25 cellular contexts compared by ENCODE assay signal in the genomic region with DNA sequence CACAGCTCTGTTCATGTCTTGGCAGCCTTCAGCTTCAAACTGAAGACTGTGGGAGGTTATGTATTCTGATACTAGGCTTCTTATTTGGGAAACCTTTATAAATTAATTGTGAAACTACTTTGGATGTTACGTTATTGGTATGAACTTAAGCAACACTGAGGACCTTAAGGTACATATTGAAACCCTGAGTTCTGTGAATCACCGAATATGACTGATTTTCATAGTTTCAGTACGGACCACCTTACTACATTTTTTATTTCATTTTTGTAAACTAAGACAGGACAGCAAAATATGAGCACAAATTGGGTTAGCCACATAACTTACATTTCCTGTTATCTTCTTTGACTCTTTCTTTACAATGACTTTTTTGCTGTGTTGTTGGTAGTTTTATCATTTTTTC.
DNase-seq lines count a peak whose midpoint lies in the region; ATAC-seq and TF ChIP-seq lines count a peak whose summit lies in the region.
"Had no signal": no experiment of that assay in that cellular context is flagged by ENCODE, and none has a peak within 500 bp of the region (broad histone marks: within the 10 kb centered on the region; RNA-seq: fewer than 3 reads in every experiment).

No MANE protein-coding gene starts in this region.

- no peaks in the 10 kb centered on the region for H3K27me3 Mint-ChIP-seq in activated T-cell treated with anti-CD3 and anti-CD28 coated beads, Interleukin-2, amount 50 U/mL, for 72 hours (ENCODE audit: low read depth)
- H3K27me3 Mint-ChIP-seq: B cell, memory B cell, naive B cell had no signal

- H3K36me3 ChIP-seq in OCI-LY3 (replicated peaks; ENCODE audit: low read depth, low read length) (no peaks in the 10 kb centered on the region), smooth muscle cell (ENCODE audit: low read depth) (no peaks in the 10 kb centered on the region)
- H3K36me3 ChIP-seq: cardiac muscle cell, upper lobe of right lung, WERI-Rb-1 had no signal

- H3K9me3 Mint-ChIP-seq in activated T-cell treated with anti-CD3 and anti-CD28 coated beads, Interleukin-2, amount 50 U/mL, for 72 hours, result peaks cover 5% of the 10 kb centered on the region in 2 donors
- H3K9me3 Mint-ChIP-seq: T-helper 2 cell treated with Interferon-gamma antibody and Interleukin-4, amounts not matched to agents 5 μg/mL and 100 μg/mL, for 36 hours had no signal

- H3K4me2 ChIP-seq in OCI-LY3 (ENCODE audit: low read length), result peak overlapping the region; percentile 8
- H3K4me2 ChIP-seq in smooth muscle cell, result peak overlapping the region; percentile 32

- 95% methylated on average over 3 of the region's 3 CpGs for WGBS in smooth muscle cell (ENCODE audit: low lambda C conversion rate)

- no peak overlapping the region for H3K4me3 Mint-ChIP-seq in activated T-cell treated with anti-CD3 and anti-CD28 coated beads, Interleukin-2, amount 50 U/mL, for 72 hours
- H3K4me3 Mint-ChIP-seq: B cell; memory B cell; naive B cell; T-helper 2 cell treated with Interferon-gamma antibody and Interleukin-4, amounts not matched to agents 5 μg/mL and 100 μg/mL, for 36 hours had no signal

- DNase-seq in activated T-cell treated with anti-CD3 and anti-CD28 coated beads, Interleukin-2, amount 50 U/mL, for 72 hours, result no peak
- no peak for DNase-seq in activated T-cell treated with anti-CD3 and anti-CD28 coated beads, Interleukin-2, amount 50 U/mL, for 1 hour
- DNase-seq in smooth muscle cell (lab: John Stamatoyannopoulos, UW; ENCODE audit: unreplicated experiment) (no peak), putamen (ENCODE audit: low spot score) (no peak)
- no peak for DNase-seq in stimulated activated CD4-positive, alpha-beta T cell treated with anti-CD3 and anti-CD28 coated beads, Interleukin-15, amount 100 ng/mL, for 24 hours
- DNase-seq: 8988T; amniotic stem cell; dermis blood vessel endothelial cell; DMS79; head of caudate nucleus; left cardiac atrium; naive B cell; NCI-H146; NCI-H2171 treated with DMSO at 0.1 percent for 48 hours; NCI-H526; stimulated activated CD8-positive, alpha-beta memory T cell treated with anti-CD3 and anti-CD28 coated beads, Interleukin-4, amount 100 ng/mL, for 48 hours; upper lobe of right lung; WERI-Rb-1 had no signal

- H3K9me3 ChIP-seq in OCI-LY3 (ENCODE audit: insufficient read depth, low read length), result no peaks in the 10 kb centered on the region
- no peaks in the 10 kb centered on the region for H3K9me3 ChIP-seq in smooth muscle cell (replicated peaks; ENCODE audit: low read depth)
- H3K9me3 ChIP-seq: upper lobe of right lung had no signal

- no peaks in the 10 kb centered on the region for H3K79me2 ChIP-seq in OCI-LY3 (ENCODE audit: low read length)
- H3K79me2 ChIP-seq in smooth muscle cell (ENCODE audit: low read depth), result no peaks in the 10 kb centered on the region

- TF ChIP-seq CTCF in OCI-LY3 (IDR thresholded peaks at IDR 0.05; ENCODE audit: low read depth, low read length), result no peak
- no peak for TF ChIP-seq CTCF in smooth muscle cell (IDR thresholded peaks at IDR 0.05; ENCODE audit: borderline replicate concordance, insufficient read depth, poor library complexity, severe bottlenecking)

- H3K27me3 ChIP-seq in OCI-LY3 (ENCODE audit: low read depth, low read length) (no peaks in the 10 kb centered on the region), smooth muscle cell (ENCODE audit: low read depth) (no peaks in the 10 kb centered on the region)
- H3K27me3 ChIP-seq: cardiac muscle cell, upper lobe of right lung had no signal

- peak; percentile 22 to 48 for ATAC-seq in activated T-cell treated with anti-CD3 and anti-CD28 coated beads, Interleukin-2, amount 50 U/mL, for 72 hours (replicated peaks in 1 of 2)
- peak; percentile 42 for ATAC-seq in HG02798 (IDR thresholded peaks at IDR 0.05; ENCODE audit: poor library complexity, unreplicated experiment)
- ATAC-seq in GM19324 (IDR thresholded peaks at IDR 0.05; ENCODE audit: low FRiP score, unreplicated experiment), result no peak
- ATAC-seq: left cardiac atrium, upper lobe of right lung had no signal

- H3K27ac ChIP-seq in OCI-LY3 (ENCODE audit: low read length), result no peak overlapping the region
- H3K27ac ChIP-seq in smooth muscle cell (ENCODE audit: low read depth), result peak overlapping the region; percentile 62
- H3K27ac ChIP-seq: cardiac muscle cell, upper lobe of right lung, WERI-Rb-1 had no signal

- H3F3A ChIP-seq in smooth muscle cell (ENCODE audit: low read depth), result peaks cover 8% of the 10 kb centered on the region

- H4K20me1 ChIP-seq in OCI-LY3 (ENCODE audit: insufficient read depth, low read length), result no peaks in the 10 kb centered on the region
- H4K20me1 ChIP-seq in smooth muscle cell (ENCODE audit: low read depth), result no peaks in the 10 kb centered on the region

- H3K27ac Mint-ChIP-seq in activated T-cell treated with anti-CD3 and anti-CD28 coated beads, Interleukin-2, amount 50 U/mL, for 72 hours, result no peak overlapping the region
- H3K27ac Mint-ChIP-seq: B cell; memory B cell; naive B cell; T-helper 2 cell treated with Interferon-gamma antibody and Interleukin-4, amounts not matched to agents 5 μg/mL and 100 μg/mL, for 36 hours had no signal

- no peaks in the 10 kb centered on the region for H3K4me1 Mint-ChIP-seq in activated T-cell treated with anti-CD3 and anti-CD28 coated beads, Interleukin-2, amount 50 U/mL, for 72 hours (ENCODE audit: low read depth)
- H3K4me1 Mint-ChIP-seq: B cell, memory B cell, naive B cell had no signal

- H2AFZ ChIP-seq in OCI-LY3 (ENCODE audit: low read depth, low read length) (peak overlapping the region; percentile 55), smooth muscle cell (ENCODE audit: low read depth) (peak overlapping the region; percentile 86)

- peaks cover 11% of the 10 kb centered on the region for H3K4me1 ChIP-seq in OCI-LY3 (ENCODE audit: low read length)
- H3K4me1 ChIP-seq in smooth muscle cell (ENCODE audit: low read depth), result peaks cover 7% of the 10 kb centered on the region
- H3K4me1 ChIP-seq: upper lobe of right lung had no signal

- no peak overlapping the region for H3K4me3 ChIP-seq in OCI-LY3 (ENCODE audit: low read length)
- no peak overlapping the region for H3K4me3 ChIP-seq in smooth muscle cell
- H3K4me3 ChIP-seq: cardiac muscle cell, upper lobe of right lung had no signal

- H3K9ac ChIP-seq in OCI-LY3 (ENCODE audit: low read length), result no peak overlapping the region
- peak overlapping the region; percentile 8 for H3K9ac ChIP-seq in smooth muscle cell (ENCODE audit: low read depth)

- H3K36me3 Mint-ChIP-seq in activated T-cell treated with anti-CD3 and anti-CD28 coated beads, Interleukin-2, amount 50 U/mL, for 72 hours (ENCODE audit: insufficient read depth in 2 of 2), result no peaks in the 10 kb centered on the region
- H3K36me3 Mint-ChIP-seq: memory B cell, naive B cell had no signal
